Comparison of ENCODE assay signal across 17 cellular contexts in genomic region chr17:30929081-30929633, GRCh38. TPM values are rescaled to one million over a fixed set of nuclear protein-coding genes. Genes with fewer than 3 reads are reported as not detected.
DNase-seq lines count a peak whose midpoint lies in the region; ATAC-seq and TF ChIP-seq lines count a peak whose summit lies in the region.
"Had no signal": no experiment of that assay in that cellular context is flagged by ENCODE, and none has a peak within 500 bp of the region (broad histone marks: within the 10 kb centered on the region; RNA-seq: fewer than 3 reads in every experiment).

No MANE protein-coding gene starts in this region.

- POLR2A ChIA-PET in naive thymus-derived CD4-positive, alpha-beta T cell (lab: Charles Lee): no interaction called here

- intact Hi-C loops in naive thymus-derived CD4-positive, alpha-beta T cell (cut with micrococcal nuclease): no loop called here

- no peak overlapping the region for H3K27ac ChIP-seq in neuronal stem cell (replicated peaks; ENCODE audit: low read length)
- H3K27ac ChIP-seq in naive thymus-derived CD4-positive, alpha-beta T cell (ENCODE audit: low read depth, low read length): no peak overlapping the region
- H3K27ac ChIP-seq: 22Rv1; BLaER1 treated with 17β-estradiol and CSF1 and Interleukin-3, amounts not matched to agents 10 nM and 100 nM had no signal

- no peak overlapping the region for H3K18ac ChIP-seq in neuronal stem cell (ENCODE audit: low read length)

- H2BK12ac ChIP-seq in neuronal stem cell (ENCODE audit: low read length): no peak overlapping the region

- H2BK120ac ChIP-seq in neuronal stem cell (ENCODE audit: low read depth, low read length): no peak overlapping the region

- no peaks in the 10 kb centered on the region for H3K4me1 Mint-ChIP-seq in chondrocyte (ENCODE audit: low read depth)
- peaks cover 0 to 3% (median 0%) of the 10 kb centered on the region in 7 donors for H3K4me1 Mint-ChIP-seq in naive thymus-derived CD4-positive, alpha-beta T cell

- no peaks in the 10 kb centered on the region for H3K9me3 ChIP-seq in neuronal stem cell (replicated peaks in 1 of 2; ENCODE audit: control insufficient read depth in 2 of 2, insufficient read depth in 1 of 2, low read depth in 1 of 2, low read length in 2 of 2)
- H3K9me3 ChIP-seq in naive thymus-derived CD4-positive, alpha-beta T cell (ENCODE audit: control insufficient read depth in 2 of 3, low read length in 3 of 3): no peaks in the 10 kb centered on the region
- H3K9me3 ChIP-seq: BLaER1 treated with 17β-estradiol and CSF1 and Interleukin-3, amounts not matched to agents 10 nM and 100 nM had no signal

- H3K9me3 Mint-ChIP-seq in chondrocyte (ENCODE audit: low read depth): no peaks in the 10 kb centered on the region
- peaks cover 0 to 2% (median 0%) of the 10 kb centered on the region in 11 donors for H3K9me3 Mint-ChIP-seq in naive thymus-derived CD4-positive, alpha-beta T cell
- H3K9me3 Mint-ChIP-seq: CD4-positive, CD25-positive, alpha-beta regulatory T cell had no signal

- H3K79me1 ChIP-seq in neuronal stem cell (ENCODE audit: low read depth, low read length): no peaks in the 10 kb centered on the region

- CTCF ChIA-PET in naive thymus-derived CD4-positive, alpha-beta T cell (lab: Charles Lee): no interaction called here

- no peak overlapping the region for H3K4ac ChIP-seq in neuronal stem cell (ENCODE audit: low read length)

- no peak overlapping the region for H3K27ac Mint-ChIP-seq in chondrocyte (ENCODE audit: unreplicated experiment)
- no peak overlapping the region for H3K27ac Mint-ChIP-seq in naive thymus-derived CD4-positive, alpha-beta T cell
- H3K27ac Mint-ChIP-seq: CD4-positive, CD25-positive, alpha-beta regulatory T cell had no signal

- no peak overlapping the region for H3K14ac ChIP-seq in neuronal stem cell (ENCODE audit: low read length)

- H3K4me1 ChIP-seq in neuronal stem cell (ENCODE audit: control insufficient read depth in 2 of 2, insufficient read depth in 1 of 2, low read depth in 1 of 2, low read length in 2 of 2): peaks cover 0 to 1% of the 10 kb centered on the region in 2 donors
- no peaks in the 10 kb centered on the region for H3K4me1 ChIP-seq in naive thymus-derived CD4-positive, alpha-beta T cell (ENCODE audit: control insufficient read depth in 2 of 2, insufficient read depth in 2 of 2, low read length in 2 of 2)

- no peak overlapping the region for H4K91ac ChIP-seq in neuronal stem cell (ENCODE audit: low read depth, low read length, poor library complexity)

- H3K4me2 ChIP-seq in neuronal stem cell (ENCODE audit: insufficient read depth, low read length, poor library complexity, severe bottlenecking): no peak overlapping the region

- H3K9ac ChIP-seq in neuronal stem cell (ENCODE audit: low read depth, low read length, poor library complexity): no peak overlapping the region

- ATAC-seq in naive thymus-derived CD4-positive, alpha-beta T cell: no peak
- ATAC-seq in GM21825 (IDR thresholded peaks at IDR 0.05; ENCODE audit: unreplicated experiment): no peak
- no peak for ATAC-seq in GM21619 (IDR thresholded peaks at IDR 0.05; ENCODE audit: unreplicated experiment)
- ATAC-seq: HCT116 had no signal

- H3K36me3 ChIP-seq in neuronal stem cell (replicated peaks in 1 of 2; ENCODE audit: control insufficient read depth in 2 of 2, insufficient read depth in 2 of 2, low read length in 2 of 2): no peaks in the 10 kb centered on the region
- H3K36me3 ChIP-seq in naive thymus-derived CD4-positive, alpha-beta T cell (ENCODE audit: control insufficient read depth in 2 of 3, insufficient read depth in 3 of 3, low read length in 3 of 3): no peaks in the 10 kb centered on the region
- H3K36me3 ChIP-seq: BLaER1 treated with 17β-estradiol and CSF1 and Interleukin-3, amounts not matched to agents 10 nM and 100 nM had no signal

- no peak overlapping the region for H3K4me3 Mint-ChIP-seq in chondrocyte (ENCODE audit: unreplicated experiment)
- no peak overlapping the region for H3K4me3 Mint-ChIP-seq in naive thymus-derived CD4-positive, alpha-beta T cell
- H3K4me3 Mint-ChIP-seq: CD4-positive, CD25-positive, alpha-beta regulatory T cell had no signal

- no peak overlapping the region for H3K4me3 ChIP-seq in neuronal stem cell (ENCODE audit: low read length in 2 of 2)
- no peak overlapping the region for H3K4me3 ChIP-seq in naive thymus-derived CD4-positive, alpha-beta T cell (ENCODE audit: low read length)
- H3K4me3 ChIP-seq: BLaER1 treated with 17β-estradiol and CSF1 and Interleukin-3, amounts not matched to agents 10 nM and 100 nM had no signal

- peak; percentile 19 for DNase-seq in NCI-H146 (lab: John Stamatoyannopoulos, UW)
- DNase-seq in NCI-H146 treated with DMSO at 0.1 percent for 48 hours (lab: John Stamatoyannopoulos, UW; ENCODE audit: unreplicated experiment): no peak
- DNase-seq in chondrocyte (ENCODE audit: low spot score): peak; percentile 37
- DNase-seq in neuronal stem cell (ENCODE audit: low spot score): no peak
- no peak for DNase-seq in naive thymus-derived CD4-positive, alpha-beta T cell
- no peak for DNase-seq in activated gamma-delta T cell (lab: John Stamatoyannopoulos, UW)
- DNase-seq: ACHN; Calu3; CD4-positive, CD25-positive, alpha-beta regulatory T cell; DMS153; DMS79 treated with DMSO at 0.1 percent for 48 hours; GDM1 had no signal

- no CpG with 5 or more reads among the region's 8 CpGs for WGBS in neuronal stem cell (ENCODE audit: extremely low coverage in 2 of 2, insufficient read length in 2 of 2, insufficient replicate concordance in 1 of 2), 2 donors

- H2AFZ ChIP-seq in neuronal stem cell (ENCODE audit: low read length): peak overlapping the region; percentile 54

- no peak overlapping the region for H4K8ac ChIP-seq in neuronal stem cell (ENCODE audit: low read depth, low read length)

- TF ChIP-seq CTCF in chondrocyte (IDR thresholded peaks at IDR 0.05): no peak

- no peak overlapping the region for H2BK5ac ChIP-seq in neuronal stem cell (ENCODE audit: low read length)

- no peaks in the 10 kb centered on the region for H3K36me3 Mint-ChIP-seq in chondrocyte (ENCODE audit: low read depth)
- H3K36me3 Mint-ChIP-seq in naive thymus-derived CD4-positive, alpha-beta T cell: no peaks in the 10 kb centered on the region
- H3K36me3 Mint-ChIP-seq: CD4-positive, CD25-positive, alpha-beta regulatory T cell had no signal

- no peak overlapping the region for H2BK15ac ChIP-seq in neuronal stem cell (ENCODE audit: low read length)

- no peak overlapping the region for H2AK5ac ChIP-seq in neuronal stem cell (ENCODE audit: low read depth, low read length)

- no peak overlapping the region for H3K23ac ChIP-seq in neuronal stem cell (ENCODE audit: low read depth, low read length, poor library complexity)

- H3K27me3 Mint-ChIP-seq in chondrocyte (ENCODE audit: low read depth): peaks cover 6% of the 10 kb centered on the region
- H3K27me3 Mint-ChIP-seq in naive thymus-derived CD4-positive, alpha-beta T cell: peaks cover 17 to 31% (median 22%) of the 10 kb centered on the region in 5 donors

- H3K27me3 ChIP-seq in neuronal stem cell (ENCODE audit: control insufficient read depth in 3 of 3, insufficient read depth in 3 of 3, low read depth in 1 of 3, low read length in 3 of 3): peaks cover 0 to 39% (median 2%) of the 10 kb centered on the region in 3 experiments
- peaks cover 0 to 3% of the 10 kb centered on the region in 2 donors for H3K27me3 ChIP-seq in naive thymus-derived CD4-positive, alpha-beta T cell (ENCODE audit: control insufficient read depth in 2 of 2, insufficient read depth in 2 of 2, low read length in 2 of 2)

RNA-seq across cellular contexts. Expression of gene ADAP2, which starts 7.4 kb away (rescaled TPM):
- total RNA-seq in chondrocyte: 0.32 to 1.3 TPM (median 0.64 TPM) in 3 replicates
- 1.5 TPM for polyA plus RNA-seq in neuronal stem cell (2013, experiment 1 of 2)
- polyA plus RNA-seq in neuronal stem cell (2013, experiment 2 of 2): 2.3 TPM
- 10 to 100 TPM in 1 of 5 experiments, 1 to 10 TPM in 4; 2.6 to 18.9 (median 4.9) TPM for total RNA-seq in naive thymus-derived CD4-positive, alpha-beta T cell
- polyA plus RNA-seq in naive thymus-derived CD4-positive, alpha-beta T cell: not detected
- polyA plus RNA-seq: CD4-positive, CD25-positive, alpha-beta regulatory T cell had no signal

RNA-seq across cellular contexts. Expression of gene TEFM, which starts 23.1 kb away (rescaled TPM):
- total RNA-seq in chondrocyte: 10.8 to 17.8 TPM (median 10.9 TPM) in 3 replicates
- 10.7 TPM for polyA plus RNA-seq in neuronal stem cell (2013, experiment 1 of 2)
- polyA plus RNA-seq in neuronal stem cell (2013, experiment 2 of 2): 12.8 TPM
- total RNA-seq in naive thymus-derived CD4-positive, alpha-beta T cell: 10 to 100 TPM in 4 of 5 experiments, 1 to 10 TPM in 1; 8.5 to 22.1 (median 16.5) TPM
- polyA plus RNA-seq in naive thymus-derived CD4-positive, alpha-beta T cell: 10 to 100 TPM; 18.2 to 23.1 TPM

RNA-seq across cellular contexts. Expression of gene RNF135, which starts 41.7 kb away (rescaled TPM):
- total RNA-seq in chondrocyte: 14.7 to 15.7 TPM (median 15.0 TPM) in 3 replicates
- polyA plus RNA-seq in neuronal stem cell (2013, experiment 1 of 2): 6.9 TPM
- 6.6 TPM for polyA plus RNA-seq in neuronal stem cell (2013, experiment 2 of 2)
- 10 to 100 TPM in 1 of 5 experiments, 1 to 10 TPM in 4; 3.4 to 18.7 (median 3.6) TPM for total RNA-seq in naive thymus-derived CD4-positive, alpha-beta T cell
- 1 to 10 TPM; 2.0 to 2.2 TPM for polyA plus RNA-seq in naive thymus-derived CD4-positive, alpha-beta T cell

Comparison
In these comparisons a context has a peak if more than half of its experiments do, and no peak if none do; other contexts are left out.
1. DNase-seq: peak in NCI-H146 (single experiment) and chondrocyte (single experiment); none in NCI-H146 treated with DMSO at 0.1 percent for 48 hours (single experiment), neuronal stem cell (single experiment), naive thymus-derived CD4-positive, alpha-beta T cell (0 of 9) and activated gamma-delta T cell (single experiment).